In genomic region chr7:152486968-152487367, GRCh38 we compare ENCODE assay signal across 8 cellular contexts.
"Had no signal": no experiment of that assay in that cellular context is flagged by ENCODE, and none has a peak within 500 bp of the region (broad histone marks: within the 10 kb centered on the region; RNA-seq: fewer than 3 reads in every experiment).

No MANE protein-coding gene starts in this region.

- FAIRE-seq: G401.6, GM12878, GM12891, GM12892, GM18507, GM19239 had no signal

- DNase-seq: GDM1, GF-D8 had no signal

- ATAC-seq: GM12878 had no signal

- H3K4me3 ChIP-seq: GM12878 had no signal
